In the genomic region with DNA sequence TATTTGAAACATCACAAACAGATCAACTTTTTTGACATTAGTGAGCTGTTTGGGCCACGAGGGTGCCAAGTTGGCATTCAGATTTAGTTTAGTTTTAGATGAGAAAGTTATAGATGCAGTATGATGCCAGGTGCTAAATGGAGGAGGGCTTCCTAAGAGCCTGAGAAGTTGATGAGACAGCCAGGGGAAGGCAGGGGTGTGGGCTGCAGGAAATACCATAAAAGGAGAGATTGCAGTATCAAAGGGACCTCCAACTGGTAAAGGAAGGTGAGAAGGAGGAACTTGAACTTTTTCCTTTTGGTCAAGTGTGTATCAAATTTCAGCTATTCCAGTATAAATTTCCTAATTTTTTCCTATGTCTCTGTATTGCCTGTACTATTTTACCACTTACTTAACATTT, we compare ENCODE assay signal across 9 cellular contexts. TPM values are rescaled to one million over a fixed set of nuclear protein-coding genes. Genes with fewer than 3 reads are reported as not detected.
DNase-seq lines count a peak whose midpoint lies in the region; ATAC-seq and TF ChIP-seq lines count a peak whose summit lies in the region.
"Had no signal": no experiment of that assay in that cellular context is flagged by ENCODE, and none has a peak within 500 bp of the region (broad histone marks: within the 10 kb centered on the region; RNA-seq: fewer than 3 reads in every experiment).

No MANE protein-coding gene starts in this region.

- peaks cover 0 to 2% (median 0%) of the 10 kb centered on the region in 7 donors for H3K9me3 Mint-ChIP-seq in CD4-positive, CD25-positive, alpha-beta regulatory T cell

- TF ChIP-seq CTCF in GM10266 (IDR thresholded peaks at IDR 0.05; ENCODE audit: control insufficient read depth, insufficient read depth, low read depth, missing control alignments) = no peak
- TF ChIP-seq CTCF in sigmoid colon (IDR thresholded peaks at IDR 0.05) = no peak

- no peaks in the 10 kb centered on the region for H3K27me3 ChIP-seq in CD4-positive, CD25-positive, alpha-beta regulatory T cell (ENCODE audit: control insufficient read depth, insufficient read depth, low read length)
- H3K27me3 ChIP-seq in sigmoid colon = no peaks in the 10 kb centered on the region

- no peaks in the 10 kb centered on the region for H3K9me3 ChIP-seq in CD4-positive, CD25-positive, alpha-beta regulatory T cell (ENCODE audit: control insufficient read depth in 2 of 2, low read length in 2 of 2)
- no peaks in the 10 kb centered on the region for H3K9me3 ChIP-seq in sigmoid colon

- no peak for ATAC-seq in CD4-positive, CD25-positive, alpha-beta regulatory T cell (ENCODE audit: low read depth in 2 of 2)
- ATAC-seq in HG03095 (IDR thresholded peaks at IDR 0.05; ENCODE audit: unreplicated experiment) (no peak), GM18867 (IDR thresholded peaks at IDR 0.05; ENCODE audit: unreplicated experiment) (no peak)

- 65 to 74% methylated on average over 1 of the region's 1 CpG for WGBS in sigmoid colon, 2 donors

- no peaks in the 10 kb centered on the region for H3K36me3 ChIP-seq in CD4-positive, CD25-positive, alpha-beta regulatory T cell (ENCODE audit: control insufficient read depth, insufficient read depth, low read length)
- H3K36me3 ChIP-seq in sigmoid colon = no peaks in the 10 kb centered on the region

- no peak for TF ChIP-seq EP300 in sigmoid colon (IDR thresholded peaks at IDR 0.05)

- H3K4me3 Mint-ChIP-seq in CD4-positive, CD25-positive, alpha-beta regulatory T cell = peak overlapping the region; percentile 94 to 97 (median 95)

- H3K27ac Mint-ChIP-seq in CD4-positive, CD25-positive, alpha-beta regulatory T cell = peak overlapping the region; percentile 5 to 93 (median 92)

- peak in 2 of 3 donors; percentile 3 to 66 for DNase-seq in CD4-positive, CD25-positive, alpha-beta regulatory T cell
- DNase-seq in GM10266 (ENCODE audit: extremely low spot score) = peak; percentile 69
- DNase-seq in SW480 (ENCODE audit: low spot score) = peak; percentile 58
- peak; percentile 28 for DNase-seq in dermis blood vessel endothelial cell
- DNase-seq in sigmoid colon = no peak
- DNase-seq in DMS153 (lab: John Stamatoyannopoulos, UW) = no peak
- DNase-seq: caudate nucleus had no signal

- H3K36me3 Mint-ChIP-seq in CD4-positive, CD25-positive, alpha-beta regulatory T cell = no peaks in the 10 kb centered on the region

- H3K4me1 ChIP-seq in CD4-positive, CD25-positive, alpha-beta regulatory T cell (ENCODE audit: control insufficient read depth, insufficient read depth, low read length, poor library complexity, severe bottlenecking) = peaks cover 31% of the 10 kb centered on the region
- peaks cover 0 to 29% (median 23%) of the 10 kb centered on the region in 4 donors for H3K4me1 ChIP-seq in sigmoid colon

- H3K4me1 Mint-ChIP-seq in CD4-positive, CD25-positive, alpha-beta regulatory T cell = peaks cover 0 to 21% (median 16%) of the 10 kb centered on the region in 4 donors

- intact Hi-C loops in sigmoid colon (cut with DNase I) = loop anchor here (5.0 kb wide), 1 partner anchor 500 kb away; no protein-coding TSS in a partner anchor

- no peaks in the 10 kb centered on the region for H3K27me3 Mint-ChIP-seq in CD4-positive, CD25-positive, alpha-beta regulatory T cell

- peak overlapping the region; percentile 99 for H3K4me3 ChIP-seq in CD4-positive, CD25-positive, alpha-beta regulatory T cell (ENCODE audit: low read depth, low read length)
- no peak overlapping the region for H3K4me3 ChIP-seq in sigmoid colon

- TF ChIP-seq POLR2A in sigmoid colon (IDR thresholded peaks at IDR 0.05) = no peak

- H3K27ac ChIP-seq in CD4-positive, CD25-positive, alpha-beta regulatory T cell (ENCODE audit: insufficient read depth, low read length, poor library complexity, severe bottlenecking) = no peak overlapping the region
- no peak overlapping the region for H3K27ac ChIP-seq in sigmoid colon

RNA-seq across cellular contexts. Expression of a gene that starts 2.0 kb away (rescaled TPM):
- total RNA-seq in CD4-positive, CD25-positive, alpha-beta regulatory T cell = 162 TPM
- polyA plus RNA-seq in CD4-positive, CD25-positive, alpha-beta regulatory T cell = 10 to 100 TPM; 14.7 to 26.7 (median 22.0) TPM
- total RNA-seq in dermis blood vessel endothelial cell (8.2 and 30.3 TPM in 2 replicates), sigmoid colon (10 to 100 TPM in 3 of 4 donors, 1 to 10 TPM in 1; 9.2 to 21.3 (median 16.7) TPM)
- polyA plus RNA-seq in sigmoid colon = 1 to 10 TPM; 5.4 to 9.2 (median 7.2) TPM

Comparison
In these comparisons a context has a peak if more than half of its experiments do, and no peak if none do; other contexts are left out.
1. DNase-seq: peak in CD4-positive, CD25-positive, alpha-beta regulatory T cell (2 of 3), GM10266 (single experiment), SW480 (single experiment) and dermis blood vessel endothelial cell (single experiment); none in sigmoid colon (single experiment) and DMS153 (single experiment).